ENCODE assay signal across 3 cellular contexts in genomic region chr3:157127831-157128767, GRCh38.
TF ChIP-seq lines count a peak whose summit lies in the region.

No MANE protein-coding gene starts in this region.

TF ChIP-seq in K562, 482 proteins besides CTCF, POLR2A, EP300 and RAD21 (continues in another document):
- TF ChIP-seq KDM1A (IDR thresholded peaks at IDR 0.05) (peak; percentile 92 to 96), L3MBTL2 (IDR thresholded peaks at IDR 0.05) (peak; percentile 59; the same call in 1 of the 2 replicates), USF2 (CRISPR knock-in tag; IDR thresholded peaks at IDR 0.05) (peak; percentile 71), ZNF717 (CRISPR knock-in tag; IDR thresholded peaks at IDR 0.05) (no peak), NR2C1 (IDR thresholded peaks at IDR 0.05) (no peak), NR2C1 (tag; IDR thresholded peaks at IDR 0.05) (0 out of 2 replicates have a peak, but pooled peaks have one; percentile 38), PKNOX1 (IDR thresholded peaks at IDR 0.05) (no peak), NR2C2 (CRISPR knock-in tag; IDR thresholded peaks at IDR 0.05) (no peak), NR2C2 (tag; IDR thresholded peaks at IDR 0.05) (peak; percentile 59; the same call in 1 of the 2 replicates), CREB3 (tag; conservative IDR thresholded peaks at IDR 0.05; ENCODE audit: low read depth) (peak; percentile 72), ETS1 (conservative IDR thresholded peaks at IDR 0.05; ENCODE audit: control insufficient read depth, low read depth, low read length) (no peak), ATF7 (IDR thresholded peaks at IDR 0.05) (peak; percentile 10; the same call in 1 of the 2 replicates), ZNF830 (CRISPR knock-in tag; IDR thresholded peaks at IDR 0.05) (no peak), BACH1 (tag; IDR thresholded peaks at IDR 0.05) (peak; percentile 53; the same call in 1 of the 2 replicates), CBX2 (IDR thresholded peaks at IDR 0.05; ENCODE audit: insufficient read depth, low read length, poor library complexity, severe bottlenecking) (no peak), ZNF311 (CRISPR knock-in tag; IDR thresholded peaks at IDR 0.05) (no peak), ZBTB12 (CRISPR knock-in tag; IDR thresholded peaks at IDR 0.05) (no peak), WHSC1 (IDR thresholded peaks at IDR 0.05; ENCODE audit: low read length) (no peak)

TF ChIP-seq in HepG2, 621 proteins besides CTCF, POLR2A, EP300 and RAD21 (continues in another document):
- no peak for TF ChIP-seq CEBPZ (IDR thresholded peaks at IDR 0.05; ENCODE audit: low read length)
- TF ChIP-seq MXD3 (CRISPR knock-in tag; IDR thresholded peaks at IDR 0.05): no peak; the same call in 1 of the 2 replicates
- no peak for TF ChIP-seq ZNF674 (CRISPR knock-in tag; IDR thresholded peaks at IDR 0.05; ENCODE audit: low read depth)
- TF ChIP-seq CHD2 (IDR thresholded peaks at IDR 0.05; ENCODE audit: low read depth, low read length): no peak
- no peak for TF ChIP-seq ZBTB14 (CRISPR knock-in tag; IDR thresholded peaks at IDR 0.05)
- TF ChIP-seq ZNF562 (CRISPR knock-in tag; IDR thresholded peaks at IDR 0.05; ENCODE audit: borderline replicate concordance): no peak
- TF ChIP-seq POGZ (CRISPR knock-in tag; IDR thresholded peaks at IDR 0.05): no peak
- no peak for TF ChIP-seq PRDM10 (CRISPR knock-in tag; IDR thresholded peaks at IDR 0.05; ENCODE audit: low read depth)
- TF ChIP-seq ZNF652 (CRISPR knock-in tag; IDR thresholded peaks at IDR 0.05; ENCODE audit: borderline replicate concordance, low read depth): no peak
- TF ChIP-seq PAWR (CRISPR knock-in tag; IDR thresholded peaks at IDR 0.05; ENCODE audit: borderline replicate concordance): no peak
- peak; percentile 65 for TF ChIP-seq RBFOX2 (IDR thresholded peaks at IDR 0.05; ENCODE audit: low read depth, low read length)
- TF ChIP-seq CBX1 (IDR thresholded peaks at IDR 0.05; ENCODE audit: low read depth): no peak
- no peak for TF ChIP-seq FOXK1 (CRISPR knock-in tag; IDR thresholded peaks at IDR 0.05; ENCODE audit: borderline replicate concordance, low read depth)

TF ChIP-seq in HEK293T, 16 proteins besides CTCF, POLR2A, EP300 and RAD21 (continued from another document):
- TF ChIP-seq PKNOX1 (IDR thresholded peaks at IDR 0.05) (no peak), ZNF384 (IDR thresholded peaks at IDR 0.05) (no peak), ARNT (IDR thresholded peaks at IDR 0.05) (no peak), HDGF (IDR thresholded peaks at IDR 0.05; ENCODE audit: borderline replicate concordance) (no peak), L3MBTL2 (conservative IDR thresholded peaks at IDR 0.05) (no peak), BHLHE40 (IDR thresholded peaks at IDR 0.05; ENCODE audit: borderline replicate concordance) (no peak)
TF ChIP-seq in HEK293T: peak in this region for 0.
